Comparison of ENCODE assay signal across 1 cellular context in genomic region chr20:35279040-35279439, GRCh38.
TF ChIP-seq lines count a peak whose summit lies in the region.

No MANE protein-coding gene starts in this region.

TF ChIP-seq in IMR-90, 13 proteins besides CTCF, POLR2A, EP300 and RAD21:
- TF ChIP-seq MAFK (IDR thresholded peaks at IDR 0.05; ENCODE audit: low read depth, low read length) = no peak
- no peak for TF ChIP-seq ELK1 (IDR thresholded peaks at IDR 0.05; ENCODE audit: borderline replicate concordance, low read depth, low read length)
- TF ChIP-seq NFE2L2 (IDR thresholded peaks at IDR 0.05; ENCODE audit: low read depth, low read length) = no peak
- no peak for TF ChIP-seq BHLHE40 (IDR thresholded peaks at IDR 0.05; ENCODE audit: low read depth, low read length)
- TF ChIP-seq MAZ (IDR thresholded peaks at IDR 0.05; ENCODE audit: borderline replicate concordance, low read depth, low read length) = no peak
- TF ChIP-seq CEBPB (IDR thresholded peaks at IDR 0.05; ENCODE audit: low read depth, low read length) = no peak
- no peak for TF ChIP-seq USF2 (IDR thresholded peaks at IDR 0.05; ENCODE audit: low read depth, low read length)
- no peak for TF ChIP-seq SMC3 (IDR thresholded peaks at IDR 0.05; ENCODE audit: low read depth, low read length)
- TF ChIP-seq RFX5 (IDR thresholded peaks at IDR 0.05; ENCODE audit: low read depth, low read length) = no peak
- TF ChIP-seq MXI1 (IDR thresholded peaks at IDR 0.05; ENCODE audit: borderline replicate concordance, low read depth, low read length) = no peak
- no peak for TF ChIP-seq CHD1 (IDR thresholded peaks at IDR 0.05; ENCODE audit: low read depth, low read length)
- TF ChIP-seq RCOR1 (IDR thresholded peaks at IDR 0.05; ENCODE audit: insufficient replicate concordance, low read length) = no peak
- no peak for TF ChIP-seq FOS (IDR thresholded peaks at IDR 0.05; ENCODE audit: low read depth, low read length)
